In genomic region chr1:15994081-15994480, GRCh38 we compare ENCODE assay signal across 26 cellular contexts. TPM values are rescaled to one million over a fixed set of nuclear protein-coding genes. Genes with fewer than 3 reads are reported as not detected.
"Had no signal": no experiment of that assay in that cellular context is flagged by ENCODE, and none has a peak within 500 bp of the region (broad histone marks: within the 10 kb centered on the region; RNA-seq: fewer than 3 reads in every experiment).

No MANE protein-coding gene starts in this region.

- H3K9ac ChIP-seq: neural progenitor cell had no signal

- H3K27ac ChIP-seq: hepatocyte, left ventricle myocardium inferior, neural progenitor cell, ovary, prostate gland, spleen, tibial nerve, uterus had no signal

- H3K4me1 ChIP-seq: left ventricle myocardium inferior, neural progenitor cell, prostate gland, sigmoid colon, spleen, tibial nerve, uterus had no signal

- H3K9me3 Mint-ChIP-seq: immature natural killer cell; mesothelial cell of epicardium; natural killer cell; nephron progenitor cell; neural progenitor cell; stimulated activated memory B cell treated with anti-CD40 and anti-IgM and Interleukin-4, amounts not matched to agents 10 μg/mL and 1 μg/mL and 100 μg/mL, for 72 hours; stimulated activated naive CD8-positive, alpha-beta T cell treated with anti-CD3 and anti-CD28 coated beads, Interleukin-15, amount 100 ng/mL, for 72 hours; type B pancreatic cell had no signal

- H3K36me3 ChIP-seq: left ventricle myocardium inferior, neural progenitor cell, ovary, prostate gland, sigmoid colon, spleen, tibial nerve, uterus had no signal

- H3K27me3 ChIP-seq: hepatocyte, ovary, sigmoid colon, spleen, tibial nerve, uterus had no signal

- H3K4me2 ChIP-seq: hepatocyte, neural progenitor cell had no signal

- H3K36me3 Mint-ChIP-seq: immature natural killer cell; mesothelial cell of epicardium; natural killer cell; neural progenitor cell; stimulated activated memory B cell treated with anti-CD40 and anti-IgM and Interleukin-4, amounts not matched to agents 10 μg/mL and 1 μg/mL and 100 μg/mL, for 72 hours; type B pancreatic cell had no signal

- H3K9me3 ChIP-seq: left ventricle myocardium inferior, ovary, prostate gland, sigmoid colon, spleen, tibial nerve, uterus had no signal

- H3K4me3 Mint-ChIP-seq: immature natural killer cell; mesothelial cell of epicardium; naive B cell; natural killer cell; nephron progenitor cell; neural progenitor cell; stimulated activated memory B cell treated with anti-CD40 and anti-IgM and Interleukin-4, amounts not matched to agents 10 μg/mL and 1 μg/mL and 100 μg/mL, for 72 hours; stimulated activated naive CD8-positive, alpha-beta T cell treated with anti-CD3 and anti-CD28 coated beads, Interleukin-15, amount 100 ng/mL, for 72 hours; type B pancreatic cell had no signal

- H3K27ac Mint-ChIP-seq: immature natural killer cell, mesothelial cell of epicardium, natural killer cell, nephron progenitor cell, type B pancreatic cell had no signal

- H3K27me3 Mint-ChIP-seq: stimulated activated memory B cell treated with anti-CD40 and anti-IgM and Interleukin-4, amounts not matched to agents 10 μg/mL and 1 μg/mL and 100 μg/mL, for 72 hours had no signal

- FAIRE-seq: islet of Langerhans, small intestine had no signal

- H3K79me2 ChIP-seq: hepatocyte had no signal

- H3K4me1 Mint-ChIP-seq: immature natural killer cell; mesothelial cell of epicardium; naive B cell; natural killer cell; nephron progenitor cell; neural progenitor cell; stimulated activated memory B cell treated with anti-CD40 and anti-IgM and Interleukin-4, amounts not matched to agents 10 μg/mL and 1 μg/mL and 100 μg/mL, for 72 hours; stimulated activated naive CD8-positive, alpha-beta T cell treated with anti-CD3 and anti-CD28 coated beads, Interleukin-15, amount 100 ng/mL, for 72 hours had no signal

- H2AFZ ChIP-seq: hepatocyte, neural progenitor cell had no signal

- H3K4me3 ChIP-seq: hepatocyte, left ventricle myocardium inferior, lung, neural progenitor cell, ovary, prostate gland, sigmoid colon, spleen, tibial nerve, uterus had no signal

RNA-seq across cellular contexts. Expression of gene SRARP, which starts 10.0 kb away (rescaled TPM):
- total RNA-seq: hepatocyte, kidney epithelial cell, lower leg skin, lung, mesothelial cell of epicardium, mononuclear cell, natural killer cell, omental fat pad, ovary, sigmoid colon, spleen, ureter, uterus had no signal
- polyA plus RNA-seq: hepatocyte, immature natural killer cell, ovary, small intestine, spleen had no signal

RNA-seq across cellular contexts. Expression of gene HSPB7, which starts 23.8 kb away (rescaled TPM):
- total RNA-seq: kidney epithelial cell, mononuclear cell, natural killer cell, temporal lobe had no signal
- polyA plus RNA-seq: immature natural killer cell had no signal

RNA-seq across cellular contexts. Expression of gene CLCNKA, which starts 27.8 kb away (rescaled TPM):
- total RNA-seq: kidney epithelial cell, mononuclear cell, temporal lobe, tibial nerve had no signal
- polyA plus RNA-seq: immature natural killer cell had no signal

RNA-seq across cellular contexts. Expression of gene CLCNKB, which starts 49.5 kb away (rescaled TPM):
- total RNA-seq: mononuclear cell, natural killer cell had no signal
- polyA plus RNA-seq: immature natural killer cell had no signal
